Comparison of ENCODE assay signal across 20 cellular contexts in the genomic region with DNA sequence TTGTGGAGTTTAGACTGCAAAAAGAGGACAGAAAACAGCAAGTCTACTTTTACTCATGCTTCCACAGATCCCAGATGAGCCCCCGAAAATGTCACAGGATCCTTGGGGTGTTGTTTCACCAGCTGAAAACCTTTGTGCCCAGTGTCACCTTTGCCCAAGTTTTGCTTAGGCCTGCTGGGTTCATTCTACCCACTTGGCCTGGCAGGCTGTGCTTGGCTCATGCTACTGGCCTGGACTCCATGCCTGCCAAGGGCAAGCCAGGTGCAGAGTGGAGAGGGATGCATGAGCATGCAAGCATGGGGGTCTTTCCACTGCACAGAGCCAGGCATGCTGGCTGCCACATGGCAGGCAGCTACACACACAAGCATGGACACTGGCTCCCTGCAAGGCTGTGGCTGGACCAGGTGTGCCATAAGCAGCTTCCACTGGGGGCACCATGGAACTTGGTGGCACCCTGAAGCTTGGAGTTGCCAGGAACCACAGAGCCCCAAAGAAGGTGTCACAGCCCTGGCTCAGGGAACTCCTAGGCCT.
DNase-seq lines count a peak whose midpoint lies in the region; ATAC-seq and TF ChIP-seq lines count a peak whose summit lies in the region.
"Had no signal": no experiment of that assay in that cellular context is flagged by ENCODE, and none has a peak within 500 bp of the region (broad histone marks: within the 10 kb centered on the region; RNA-seq: fewer than 3 reads in every experiment).

No MANE protein-coding gene starts in this region.

- no peaks in the 10 kb centered on the region for H4K20me1 ChIP-seq in KMS-11 (ENCODE audit: insufficient read depth)
- no peaks in the 10 kb centered on the region for H4K20me1 ChIP-seq in MM.1S (ENCODE audit: insufficient read depth, low read length)
- H4K20me1 ChIP-seq: BLaER1 treated with 17β-estradiol and CSF1 and Interleukin-3, amounts not matched to agents 10 nM and 100 nM had no signal

- H3K27me3 Mint-ChIP-seq in stimulated activated naive B cell treated with anti-CD40 and anti-IgM and Interleukin-4, amounts not matched to agents 10 μg/mL and 1 μg/mL and 100 μg/mL, for 72 hours = no peaks in the 10 kb centered on the region
- H3K27me3 Mint-ChIP-seq: B cell; CD4-positive, alpha-beta T cell had no signal

- no peak overlapping the region for H4K91ac ChIP-seq in neuronal stem cell (ENCODE audit: low read depth, low read length, poor library complexity)

- peaks cover 6 to 9% of the 10 kb centered on the region in 2 donors for H3K9me3 Mint-ChIP-seq in stimulated activated naive B cell treated with anti-CD40 and anti-IgM and Interleukin-4, amounts not matched to agents 10 μg/mL and 1 μg/mL and 100 μg/mL, for 72 hours

- H2BK120ac ChIP-seq in neuronal stem cell (ENCODE audit: low read depth, low read length) = no peak overlapping the region

- ATAC-seq in stimulated activated naive B cell treated with anti-CD40 and anti-IgM and Interleukin-4, amounts not matched to agents 10 μg/mL and 1 μg/mL and 100 μg/mL, for 72 hours (replicated peaks) = peak; percentile 12 to 27
- ATAC-seq: A549; CD8-positive, alpha-beta T cell had no signal

- WGBS in neuronal stem cell (ENCODE audit: extremely low coverage in 2 of 2, insufficient read length in 2 of 2, insufficient replicate concordance in 1 of 2), 2 donors = no CpG with 5 or more reads among the region's 1 CpG

- no peaks in the 10 kb centered on the region for H3K36me3 Mint-ChIP-seq in stimulated activated naive B cell treated with anti-CD40 and anti-IgM and Interleukin-4, amounts not matched to agents 10 μg/mL and 1 μg/mL and 100 μg/mL, for 72 hours
- H3K36me3 Mint-ChIP-seq: CD8-positive, alpha-beta T cell had no signal

- H3K4me3 ChIP-seq in KMS-11 (IDR thresholded peaks at IDR 0.05; ENCODE audit: insufficient read depth, low read depth, low read length) = no peak overlapping the region
- H3K4me3 ChIP-seq in MM.1S (ENCODE audit: low read length) = no peak overlapping the region
- peak overlapping the region in 1 of 2 donors; percentile 63 for H3K4me3 ChIP-seq in neuronal stem cell (ENCODE audit: low read length in 2 of 2)
- H3K4me3 ChIP-seq in breast epithelium = no peak overlapping the region
- H3K4me3 ChIP-seq in right atrium auricular region = no peak overlapping the region
- H3K4me3 ChIP-seq: A549; BLaER1 treated with 17β-estradiol and CSF1 and Interleukin-3, amounts not matched to agents 10 nM and 100 nM had no signal

- H2AFZ ChIP-seq in KMS-11 (ENCODE audit: low read depth) = peak overlapping the region; percentile 34; the same call in 1 of the 2 replicates
- peak overlapping the region; percentile 69; the same call in 1 of the 2 replicates for H2AFZ ChIP-seq in MM.1S (ENCODE audit: low read length)
- H2AFZ ChIP-seq in neuronal stem cell (ENCODE audit: low read length) = no peak overlapping the region

- H3K79me2 ChIP-seq in KMS-11 (ENCODE audit: insufficient read depth, low read depth) (no peaks in the 10 kb centered on the region), MM.1S (ENCODE audit: low read length) (no peaks in the 10 kb centered on the region)

- H3K4ac ChIP-seq in neuronal stem cell (ENCODE audit: low read length) = no peak overlapping the region

- DNase-seq in MM.1S = peak; percentile 12
- no peak for DNase-seq in neuronal stem cell (ENCODE audit: low spot score)
- no peak for DNase-seq in stimulated activated naive B cell treated with anti-CD40 and anti-IgM and Interleukin-4, amounts not matched to agents 10 μg/mL and 1 μg/mL and 100 μg/mL, for 72 hours
- DNase-seq in NCI-H2196 treated with DMSO at 0.1 percent for 48 hours (lab: John Stamatoyannopoulos, UW; ENCODE audit: unreplicated experiment) = no peak
- no peak for DNase-seq in MV-4-11 (lab: John Stamatoyannopoulos, UW)
- no peak for DNase-seq in breast epithelium (ENCODE audit: low spot score in 2 of 2)
- no peak for DNase-seq in right atrium auricular region (ENCODE audit: low spot score)
- DNase-seq: AML-193; Caco-2; Calu3; CD4-positive, alpha-beta T cell; CD8-positive, alpha-beta T cell; DMS79 treated with DMSO at 0.1 percent for 48 hours; GF-D8 had no signal

- H3K9me2 ChIP-seq in MM.1S (replicated peaks; ENCODE audit: insufficient read depth, low read length) = no peaks in the 10 kb centered on the region

- TF ChIP-seq POLR2A in breast epithelium (IDR thresholded peaks at IDR 0.05) = no peak

- no peak overlapping the region for H3K4me3 Mint-ChIP-seq in stimulated activated naive B cell treated with anti-CD40 and anti-IgM and Interleukin-4, amounts not matched to agents 10 μg/mL and 1 μg/mL and 100 μg/mL, for 72 hours
- H3K4me3 Mint-ChIP-seq: B cell; CD4-positive, alpha-beta T cell; CD8-positive, alpha-beta T cell had no signal

- H3K4me1 ChIP-seq in KMS-11 (ENCODE audit: low read depth, poor library complexity, severe bottlenecking) (no peaks in the 10 kb centered on the region), MM.1S (ENCODE audit: low read length) (no peaks in the 10 kb centered on the region), neuronal stem cell (ENCODE audit: control insufficient read depth in 2 of 2, insufficient read depth in 1 of 2, low read depth in 1 of 2, low read length in 2 of 2) (no peaks in the 10 kb centered on the region), breast epithelium (no peaks in the 10 kb centered on the region), right atrium auricular region (no peaks in the 10 kb centered on the region)
- H3K4me1 ChIP-seq: A549; BLaER1 treated with 17β-estradiol and CSF1 and Interleukin-3, amounts not matched to agents 10 nM and 100 nM; Caco-2 had no signal

- no peaks in the 10 kb centered on the region for H3K4me1 Mint-ChIP-seq in stimulated activated naive B cell treated with anti-CD40 and anti-IgM and Interleukin-4, amounts not matched to agents 10 μg/mL and 1 μg/mL and 100 μg/mL, for 72 hours
- H3K4me1 Mint-ChIP-seq: B cell had no signal

- H2BK12ac ChIP-seq in neuronal stem cell (ENCODE audit: low read length) = no peak overlapping the region

- H3K9ac ChIP-seq in KMS-11 = no peak overlapping the region
- no peak overlapping the region for H3K9ac ChIP-seq in MM.1S (ENCODE audit: low read length)
- no peak overlapping the region for H3K9ac ChIP-seq in neuronal stem cell (ENCODE audit: low read depth, low read length, poor library complexity)
- H3K9ac ChIP-seq: BLaER1 treated with 17β-estradiol and CSF1 and Interleukin-3, amounts not matched to agents 10 nM and 100 nM had no signal

- intact Hi-C loops in breast epithelium (cut with DNase I; ENCODE audit: low total_unique reads) = no loop called here

- peak overlapping the region; percentile 96 for H3K14ac ChIP-seq in neuronal stem cell (ENCODE audit: low read length)

- H3K9me3 ChIP-seq in MM.1S (replicated peaks; ENCODE audit: insufficient read depth, low read length) (no peaks in the 10 kb centered on the region), neuronal stem cell (replicated peaks in 1 of 2; ENCODE audit: control insufficient read depth in 2 of 2, insufficient read depth in 1 of 2, low read depth in 1 of 2, low read length in 2 of 2) (peaks cover 7 to 12% of the 10 kb centered on the region in 2 donors), breast epithelium (peaks cover 8 to 41% of the 10 kb centered on the region in 2 donors), right atrium auricular region (peaks cover 0 to 1% of the 10 kb centered on the region in 2 donors)
- H3K9me3 ChIP-seq: A549 had no signal

- H3K36me3 ChIP-seq in KMS-11 (ENCODE audit: insufficient read depth) = no peaks in the 10 kb centered on the region
- H3K36me3 ChIP-seq in MM.1S (replicated peaks; ENCODE audit: insufficient read depth, low read length) = no peaks in the 10 kb centered on the region
- no peaks in the 10 kb centered on the region for H3K36me3 ChIP-seq in neuronal stem cell (replicated peaks in 1 of 2; ENCODE audit: control insufficient read depth in 2 of 2, insufficient read depth in 2 of 2, low read length in 2 of 2)
- H3K36me3 ChIP-seq in breast epithelium = no peaks in the 10 kb centered on the region
- H3K36me3 ChIP-seq in right atrium auricular region = no peaks in the 10 kb centered on the region
- H3K36me3 ChIP-seq: BLaER1 treated with 17β-estradiol and CSF1 and Interleukin-3, amounts not matched to agents 10 nM and 100 nM had no signal

- no peak overlapping the region for H3K18ac ChIP-seq in neuronal stem cell (ENCODE audit: low read length)

- H3K27ac ChIP-seq in KMS-11 (no peak overlapping the region), MM.1S (ENCODE audit: low read length) (no peak overlapping the region), neuronal stem cell (replicated peaks; ENCODE audit: low read length) (no peak overlapping the region), breast epithelium (no peak overlapping the region), right atrium auricular region (no peak overlapping the region)
- H3K27ac ChIP-seq: 22Rv1; A549; BLaER1 treated with 17β-estradiol and CSF1 and Interleukin-3, amounts not matched to agents 10 nM and 100 nM; C4-2B had no signal

- H3F3A ChIP-seq in MM.1S (ENCODE audit: insufficient read depth, low read length) = no peaks in the 10 kb centered on the region

- H3K27ac Mint-ChIP-seq in stimulated activated naive B cell treated with anti-CD40 and anti-IgM and Interleukin-4, amounts not matched to agents 10 μg/mL and 1 μg/mL and 100 μg/mL, for 72 hours = no peak overlapping the region
- H3K27ac Mint-ChIP-seq: B cell; CD4-positive, alpha-beta T cell; CD8-positive, alpha-beta T cell had no signal

- no peaks in the 10 kb centered on the region for H3K27me3 ChIP-seq in KMS-11 (ENCODE audit: insufficient read depth, low read depth)
- H3K27me3 ChIP-seq in MM.1S (replicated peaks; ENCODE audit: insufficient read depth, low read length) = no peaks in the 10 kb centered on the region
- H3K27me3 ChIP-seq in neuronal stem cell (ENCODE audit: control insufficient read depth in 3 of 3, insufficient read depth in 3 of 3, low read depth in 1 of 3, low read length in 3 of 3) = no peaks in the 10 kb centered on the region
- H3K27me3 ChIP-seq in breast epithelium = no peaks in the 10 kb centered on the region
- no peaks in the 10 kb centered on the region for H3K27me3 ChIP-seq in right atrium auricular region
- H3K27me3 ChIP-seq: BLaER1 treated with 17β-estradiol and CSF1 and Interleukin-3, amounts not matched to agents 10 nM and 100 nM had no signal

- H2AK5ac ChIP-seq in neuronal stem cell (ENCODE audit: low read depth, low read length) = no peak overlapping the region

- no peak overlapping the region for H4K8ac ChIP-seq in neuronal stem cell (ENCODE audit: low read depth, low read length)

- H3K23ac ChIP-seq in neuronal stem cell (ENCODE audit: low read depth, low read length, poor library complexity) = no peak overlapping the region

- H2BK15ac ChIP-seq in neuronal stem cell (ENCODE audit: low read length) = no peak overlapping the region

- no peak overlapping the region for H3K4me2 ChIP-seq in KMS-11
- peak overlapping the region; percentile 26; the same call in 1 of the 2 replicates for H3K4me2 ChIP-seq in MM.1S (ENCODE audit: low read depth, low read length)
- no peak overlapping the region for H3K4me2 ChIP-seq in neuronal stem cell (ENCODE audit: insufficient read depth, low read length, poor library complexity, severe bottlenecking)
- H3K4me2 ChIP-seq: A549; BLaER1 treated with 17β-estradiol and CSF1 and Interleukin-3, amounts not matched to agents 10 nM and 100 nM had no signal

- H2BK5ac ChIP-seq in neuronal stem cell (ENCODE audit: low read length) = no peak overlapping the region

- no peaks in the 10 kb centered on the region for H3K79me1 ChIP-seq in neuronal stem cell (ENCODE audit: low read depth, low read length)

- TF ChIP-seq CTCF in KMS-11 (conservative IDR thresholded peaks at IDR 0.05; ENCODE audit: low read depth, low read length) (no peak), MM.1S (IDR thresholded peaks at IDR 0.05; ENCODE audit: low read length) (no peak), breast epithelium (IDR thresholded peaks at IDR 0.05) (no peak), right atrium auricular region (IDR thresholded peaks at IDR 0.05) (no peak)
